In genomic region chr6:43858161-43859153, GRCh38 we compare ENCODE assay signal across 1 cellular context.
TF ChIP-seq lines count a peak whose summit lies in the region.

No MANE protein-coding gene starts in this region.

TF ChIP-seq in K562, 482 proteins besides CTCF, POLR2A, EP300 and RAD21:
- TF ChIP-seq ZNF395 (CRISPR knock-in tag; IDR thresholded peaks at IDR 0.05) (no peak), NR2C1 (IDR thresholded peaks at IDR 0.05) (peak; percentile 88), NR2C1 (tag; IDR thresholded peaks at IDR 0.05) (peak; percentile 92), NR2C2 (CRISPR knock-in tag; IDR thresholded peaks at IDR 0.05) (no peak), NR2C2 (tag; IDR thresholded peaks at IDR 0.05) (peak; percentile 77), ZNF133 (CRISPR knock-in tag; IDR thresholded peaks at IDR 0.05) (no peak)
- TF ChIP-seq, protein P1, sequence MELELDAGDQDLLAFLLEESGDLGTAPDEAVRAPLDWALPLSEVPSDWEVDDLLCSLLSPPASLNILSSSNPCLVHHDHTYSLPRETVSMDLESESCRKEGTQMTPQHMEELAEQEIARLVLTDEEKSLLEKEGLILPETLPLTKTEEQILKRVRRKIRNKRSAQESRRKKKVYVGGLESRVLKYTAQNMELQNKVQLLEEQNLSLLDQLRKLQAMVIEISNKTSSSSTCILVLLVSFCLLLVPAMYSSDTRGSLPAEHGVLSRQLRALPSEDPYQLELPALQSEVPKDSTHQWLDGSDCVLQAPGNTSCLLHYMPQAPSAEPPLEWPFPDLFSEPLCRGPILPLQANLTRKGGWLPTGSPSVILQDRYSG (tag; conservative IDR thresholded peaks at IDR 0.05; ENCODE audit: low read depth), result no peak
